In the genomic region with DNA sequence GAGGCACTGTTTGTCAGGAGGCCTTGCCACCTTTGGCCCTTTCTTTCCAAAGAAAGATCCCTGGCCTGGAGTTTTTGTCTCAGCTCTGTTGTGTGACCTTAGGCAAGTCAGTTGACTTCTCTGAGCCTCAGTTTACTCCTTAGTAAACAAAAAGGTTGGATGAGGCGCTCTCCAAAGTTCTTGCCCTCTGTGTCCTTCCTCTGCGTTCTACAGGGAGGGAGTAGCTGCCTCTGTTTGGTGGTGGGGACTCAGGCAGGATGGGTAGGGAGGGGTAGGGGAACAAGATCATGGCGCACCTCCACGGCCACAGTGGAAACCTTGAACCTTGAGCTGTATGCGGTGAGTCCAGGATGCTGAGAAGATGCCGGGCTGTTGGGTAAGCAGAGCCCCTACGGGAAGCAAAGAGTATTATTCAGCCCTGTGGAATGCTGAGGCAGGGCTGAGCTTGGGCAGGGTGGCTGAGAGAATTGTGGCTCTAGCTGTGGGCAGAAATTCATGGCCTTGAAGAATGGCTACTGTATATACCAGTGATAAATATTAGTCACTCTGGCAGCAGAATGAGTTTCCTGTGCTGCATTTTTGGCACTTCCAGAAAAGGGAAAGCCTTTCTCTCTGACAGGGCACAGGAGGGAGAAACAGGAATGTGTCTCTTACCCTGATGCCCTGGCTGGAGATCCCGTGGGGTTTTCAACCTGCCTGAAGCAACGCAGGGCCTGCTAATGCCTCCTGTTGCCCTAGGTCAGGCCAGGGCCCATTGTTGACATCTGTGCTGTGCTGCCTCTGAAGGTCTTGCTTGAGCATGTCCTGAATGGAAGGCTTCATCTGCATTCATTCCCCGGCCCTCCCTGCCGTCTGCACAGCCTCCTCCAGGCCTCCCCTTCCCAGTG, we compare ENCODE assay signal across 1 cellular context.
TF ChIP-seq lines count a peak whose summit lies in the region.

No MANE protein-coding gene starts in this region.

TF ChIP-seq in HepG2, 621 proteins besides CTCF, POLR2A, EP300 and RAD21 (continued from another document and continues in another):
- TF ChIP-seq, protein P1, sequence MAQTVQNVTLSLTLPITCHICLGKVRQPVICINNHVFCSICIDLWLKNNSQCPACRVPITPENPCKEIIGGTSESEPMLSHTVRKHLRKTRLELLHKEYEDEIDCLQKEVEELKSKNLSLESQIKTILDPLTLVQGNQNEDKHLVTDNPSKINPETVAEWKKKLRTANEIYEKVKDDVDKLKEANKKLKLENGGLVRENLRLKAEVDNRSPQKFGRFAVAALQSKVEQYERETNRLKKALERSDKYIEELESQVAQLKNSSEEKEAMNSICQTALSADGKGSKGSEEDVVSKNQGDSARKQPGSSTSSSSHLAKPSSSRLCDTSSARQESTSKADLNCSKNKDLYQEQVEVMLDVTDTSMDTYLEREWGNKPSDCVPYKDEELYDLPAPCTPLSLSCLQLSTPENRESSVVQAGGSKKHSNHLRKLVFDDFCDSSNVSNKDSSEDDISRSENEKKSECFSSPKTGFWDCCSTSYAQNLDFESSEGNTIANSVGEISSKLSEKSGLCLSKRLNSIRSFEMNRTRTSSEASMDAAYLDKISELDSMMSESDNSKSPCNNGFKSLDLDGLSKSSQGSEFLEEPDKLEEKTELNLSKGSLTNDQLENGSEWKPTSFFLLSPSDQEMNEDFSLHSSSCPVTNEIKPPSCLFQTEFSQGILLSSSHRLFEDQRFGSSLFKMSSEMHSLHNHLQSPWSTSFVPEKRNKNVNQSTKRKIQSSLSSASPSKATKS (CRISPR knock-in tag; IDR thresholded peaks at IDR 0.05): no peak
- TF ChIP-seq ZNF354B (CRISPR knock-in tag; IDR thresholded peaks at IDR 0.05): 0 out of 2 replicates have a peak, but pooled peaks have one; percentile 49
- TF ChIP-seq HOXA9 (CRISPR knock-in tag; IDR thresholded peaks at IDR 0.05; ENCODE audit: borderline replicate concordance): no peak
- TF ChIP-seq RARG (CRISPR knock-in tag; IDR thresholded peaks at IDR 0.05; ENCODE audit: low read depth): no peak
- TF ChIP-seq, protein P2, sequence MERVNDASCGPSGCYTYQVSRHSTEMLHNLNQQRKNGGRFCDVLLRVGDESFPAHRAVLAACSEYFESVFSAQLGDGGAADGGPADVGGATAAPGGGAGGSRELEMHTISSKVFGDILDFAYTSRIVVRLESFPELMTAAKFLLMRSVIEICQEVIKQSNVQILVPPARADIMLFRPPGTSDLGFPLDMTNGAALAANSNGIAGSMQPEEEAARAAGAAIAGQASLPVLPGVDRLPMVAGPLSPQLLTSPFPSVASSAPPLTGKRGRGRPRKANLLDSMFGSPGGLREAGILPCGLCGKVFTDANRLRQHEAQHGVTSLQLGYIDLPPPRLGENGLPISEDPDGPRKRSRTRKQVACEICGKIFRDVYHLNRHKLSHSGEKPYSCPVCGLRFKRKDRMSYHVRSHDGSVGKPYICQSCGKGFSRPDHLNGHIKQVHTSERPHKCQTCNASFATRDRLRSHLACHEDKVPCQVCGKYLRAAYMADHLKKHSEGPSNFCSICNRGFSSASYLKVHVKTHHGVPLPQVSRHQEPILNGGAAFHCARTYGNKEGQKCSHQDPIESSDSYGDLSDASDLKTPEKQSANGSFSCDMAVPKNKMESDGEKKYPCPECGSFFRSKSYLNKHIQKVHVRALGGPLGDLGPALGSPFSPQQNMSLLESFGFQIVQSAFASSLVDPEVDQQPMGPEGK (CRISPR knock-in tag; IDR thresholded peaks at IDR 0.05): peak; percentile 89
- TF ChIP-seq ISL2 (CRISPR knock-in tag; IDR thresholded peaks at IDR 0.05): peak; percentile 55; the same call in 1 of the 2 replicates
- no peak for TF ChIP-seq SOX6 (IDR thresholded peaks at IDR 0.05)
- peak; percentile 89 for TF ChIP-seq SOX6 (CRISPR knock-in tag; IDR thresholded peaks at IDR 0.05)
- TF ChIP-seq NCOA1 (CRISPR knock-in tag; IDR thresholded peaks at IDR 0.05): no peak
- peak; percentile 75 for TF ChIP-seq KDM6A (CRISPR knock-in tag; IDR thresholded peaks at IDR 0.05; ENCODE audit: low read depth)
- 0 out of 2 replicates have a peak, but pooled peaks have one; percentile 56 for TF ChIP-seq THAP11 (CRISPR knock-in tag; IDR thresholded peaks at IDR 0.05)
- TF ChIP-seq, protein P3, sequence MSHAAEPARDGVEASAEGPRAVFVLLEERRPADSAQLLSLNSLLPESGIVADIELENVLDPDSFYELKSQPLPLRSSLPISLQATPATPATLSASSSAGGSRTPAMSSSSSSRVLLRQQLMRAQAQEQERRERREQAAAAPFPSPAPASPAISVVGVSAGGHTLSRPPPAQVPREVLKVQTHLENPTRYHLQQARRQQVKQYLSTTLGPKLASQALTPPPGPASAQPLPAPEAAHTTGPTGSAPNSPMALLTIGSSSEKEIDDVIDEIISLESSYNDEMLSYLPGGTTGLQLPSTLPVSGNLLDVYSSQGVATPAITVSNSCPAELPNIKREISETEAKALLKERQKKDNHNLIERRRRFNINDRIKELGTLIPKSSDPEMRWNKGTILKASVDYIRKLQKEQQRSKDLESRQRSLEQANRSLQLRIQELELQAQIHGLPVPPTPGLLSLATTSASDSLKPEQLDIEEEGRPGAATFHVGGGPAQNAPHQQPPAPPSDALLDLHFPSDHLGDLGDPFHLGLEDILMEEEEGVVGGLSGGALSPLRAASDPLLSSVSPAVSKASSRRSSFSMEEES (CRISPR knock-in tag; IDR thresholded peaks at IDR 0.05): peak; percentile 27; the same call in 1 of the 2 replicates
- TF ChIP-seq DMAP1 (CRISPR knock-in tag; IDR thresholded peaks at IDR 0.05): no peak
- TF ChIP-seq, protein P4, sequence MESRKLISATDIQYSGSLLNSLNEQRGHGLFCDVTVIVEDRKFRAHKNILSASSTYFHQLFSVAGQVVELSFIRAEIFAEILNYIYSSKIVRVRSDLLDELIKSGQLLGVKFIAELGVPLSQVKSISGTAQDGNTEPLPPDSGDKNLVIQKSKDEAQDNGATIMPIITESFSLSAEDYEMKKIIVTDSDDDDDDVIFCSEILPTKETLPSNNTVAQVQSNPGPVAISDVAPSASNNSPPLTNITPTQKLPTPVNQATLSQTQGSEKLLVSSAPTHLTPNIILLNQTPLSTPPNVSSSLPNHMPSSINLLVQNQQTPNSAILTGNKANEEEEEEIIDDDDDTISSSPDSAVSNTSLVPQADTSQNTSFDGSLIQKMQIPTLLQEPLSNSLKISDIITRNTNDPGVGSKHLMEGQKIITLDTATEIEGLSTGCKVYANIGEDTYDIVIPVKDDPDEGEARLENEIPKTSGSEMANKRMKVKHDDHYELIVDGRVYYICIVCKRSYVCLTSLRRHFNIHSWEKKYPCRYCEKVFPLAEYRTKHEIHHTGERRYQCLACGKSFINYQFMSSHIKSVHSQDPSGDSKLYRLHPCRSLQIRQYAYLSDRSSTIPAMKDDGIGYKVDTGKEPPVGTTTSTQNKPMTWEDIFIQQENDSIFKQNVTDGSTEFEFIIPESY (CRISPR knock-in tag; IDR thresholded peaks at IDR 0.05): peak; percentile 65
- 0 out of 2 replicates have a peak, but pooled peaks have one; percentile 36 for TF ChIP-seq PHF8 (CRISPR knock-in tag; IDR thresholded peaks at IDR 0.05)
- 0 out of 2 replicates have a peak, but pooled peaks have one; percentile 58 for TF ChIP-seq ZFP37 (CRISPR knock-in tag; IDR thresholded peaks at IDR 0.05; ENCODE audit: borderline replicate concordance)
- TF ChIP-seq CREM (IDR thresholded peaks at IDR 0.05): peak; percentile 55
- TF ChIP-seq CREM (CRISPR knock-in tag; IDR thresholded peaks at IDR 0.05): no peak
- TF ChIP-seq, protein P5, sequence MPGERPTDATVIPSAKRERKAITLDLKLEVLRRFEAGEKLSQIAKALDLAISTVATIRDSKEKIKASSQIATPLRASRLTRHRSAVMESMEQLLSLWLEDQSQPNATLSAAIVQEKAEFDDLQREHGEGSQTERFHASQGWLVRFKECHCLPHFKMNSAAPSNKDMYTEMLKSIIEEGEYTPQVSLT (CRISPR knock-in tag; IDR thresholded peaks at IDR 0.05; ENCODE audit: borderline replicate concordance, low read depth): no peak
- TF ChIP-seq MZF1 (CRISPR knock-in tag; IDR thresholded peaks at IDR 0.05; ENCODE audit: borderline replicate concordance): peak; percentile 81; the same call in 1 of the 2 replicates
- TF ChIP-seq, protein P6, sequence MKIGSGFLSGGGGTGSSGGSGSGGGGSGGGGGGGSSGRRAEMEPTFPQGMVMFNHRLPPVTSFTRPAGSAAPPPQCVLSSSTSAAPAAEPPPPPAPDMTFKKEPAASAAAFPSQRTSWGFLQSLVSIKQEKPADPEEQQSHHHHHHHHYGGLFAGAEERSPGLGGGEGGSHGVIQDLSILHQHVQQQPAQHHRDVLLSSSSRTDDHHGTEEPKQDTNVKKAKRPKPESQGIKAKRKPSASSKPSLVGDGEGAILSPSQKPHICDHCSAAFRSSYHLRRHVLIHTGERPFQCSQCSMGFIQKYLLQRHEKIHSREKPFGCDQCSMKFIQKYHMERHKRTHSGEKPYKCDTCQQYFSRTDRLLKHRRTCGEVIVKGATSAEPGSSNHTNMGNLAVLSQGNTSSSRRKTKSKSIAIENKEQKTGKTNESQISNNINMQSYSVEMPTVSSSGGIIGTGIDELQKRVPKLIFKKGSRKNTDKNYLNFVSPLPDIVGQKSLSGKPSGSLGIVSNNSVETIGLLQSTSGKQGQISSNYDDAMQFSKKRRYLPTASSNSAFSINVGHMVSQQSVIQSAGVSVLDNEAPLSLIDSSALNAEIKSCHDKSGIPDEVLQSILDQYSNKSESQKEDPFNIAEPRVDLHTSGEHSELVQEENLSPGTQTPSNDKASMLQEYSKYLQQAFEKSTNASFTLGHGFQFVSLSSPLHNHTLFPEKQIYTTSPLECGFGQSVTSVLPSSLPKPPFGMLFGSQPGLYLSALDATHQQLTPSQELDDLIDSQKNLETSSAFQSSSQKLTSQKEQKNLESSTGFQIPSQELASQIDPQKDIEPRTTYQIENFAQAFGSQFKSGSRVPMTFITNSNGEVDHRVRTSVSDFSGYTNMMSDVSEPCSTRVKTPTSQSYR (CRISPR knock-in tag; IDR thresholded peaks at IDR 0.05; ENCODE audit: borderline replicate concordance): peak; percentile 70; the same call in 1 of the 2 replicates
- TF ChIP-seq, protein P7, sequence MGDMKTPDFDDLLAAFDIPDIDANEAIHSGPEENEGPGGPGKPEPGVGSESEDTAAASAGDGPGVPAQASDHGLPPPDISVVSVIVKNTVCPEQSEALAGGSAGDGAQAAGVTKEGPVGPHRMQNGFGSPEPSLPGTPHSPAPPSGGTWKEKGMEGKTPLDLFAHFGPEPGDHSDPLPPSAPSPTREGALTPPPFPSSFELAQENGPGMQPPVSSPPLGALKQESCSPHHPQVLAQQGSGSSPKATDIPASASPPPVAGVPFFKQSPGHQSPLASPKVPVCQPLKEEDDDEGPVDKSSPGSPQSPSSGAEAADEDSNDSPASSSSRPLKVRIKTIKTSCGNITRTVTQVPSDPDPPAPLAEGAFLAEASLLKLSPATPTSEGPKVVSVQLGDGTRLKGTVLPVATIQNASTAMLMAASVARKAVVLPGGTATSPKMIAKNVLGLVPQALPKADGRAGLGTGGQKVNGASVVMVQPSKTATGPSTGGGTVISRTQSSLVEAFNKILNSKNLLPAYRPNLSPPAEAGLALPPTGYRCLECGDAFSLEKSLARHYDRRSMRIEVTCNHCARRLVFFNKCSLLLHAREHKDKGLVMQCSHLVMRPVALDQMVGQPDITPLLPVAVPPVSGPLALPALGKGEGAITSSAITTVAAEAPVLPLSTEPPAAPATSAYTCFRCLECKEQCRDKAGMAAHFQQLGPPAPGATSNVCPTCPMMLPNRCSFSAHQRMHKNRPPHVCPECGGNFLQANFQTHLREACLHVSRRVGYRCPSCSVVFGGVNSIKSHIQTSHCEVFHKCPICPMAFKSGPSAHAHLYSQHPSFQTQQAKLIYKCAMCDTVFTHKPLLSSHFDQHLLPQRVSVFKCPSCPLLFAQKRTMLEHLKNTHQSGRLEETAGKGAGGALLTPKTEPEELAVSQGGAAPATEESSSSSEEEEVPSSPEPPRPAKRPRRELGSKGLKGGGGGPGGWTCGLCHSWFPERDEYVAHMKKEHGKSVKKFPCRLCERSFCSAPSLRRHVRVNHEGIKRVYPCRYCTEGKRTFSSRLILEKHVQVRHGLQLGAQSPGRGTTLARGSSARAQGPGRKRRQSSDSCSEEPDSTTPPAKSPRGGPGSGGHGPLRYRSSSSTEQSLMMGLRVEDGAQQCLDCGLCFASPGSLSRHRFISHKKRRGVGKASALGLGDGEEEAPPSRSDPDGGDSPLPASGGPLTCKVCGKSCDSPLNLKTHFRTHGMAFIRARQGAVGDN (CRISPR knock-in tag; IDR thresholded peaks at IDR 0.05): peak; percentile 81
- peak; percentile 71; the same call in 1 of the 2 replicates for TF ChIP-seq HDAC1 (CRISPR knock-in tag; IDR thresholded peaks at IDR 0.05)
- TF ChIP-seq ZKSCAN5 (CRISPR knock-in tag; IDR thresholded peaks at IDR 0.05): no peak
- TF ChIP-seq, protein P8, sequence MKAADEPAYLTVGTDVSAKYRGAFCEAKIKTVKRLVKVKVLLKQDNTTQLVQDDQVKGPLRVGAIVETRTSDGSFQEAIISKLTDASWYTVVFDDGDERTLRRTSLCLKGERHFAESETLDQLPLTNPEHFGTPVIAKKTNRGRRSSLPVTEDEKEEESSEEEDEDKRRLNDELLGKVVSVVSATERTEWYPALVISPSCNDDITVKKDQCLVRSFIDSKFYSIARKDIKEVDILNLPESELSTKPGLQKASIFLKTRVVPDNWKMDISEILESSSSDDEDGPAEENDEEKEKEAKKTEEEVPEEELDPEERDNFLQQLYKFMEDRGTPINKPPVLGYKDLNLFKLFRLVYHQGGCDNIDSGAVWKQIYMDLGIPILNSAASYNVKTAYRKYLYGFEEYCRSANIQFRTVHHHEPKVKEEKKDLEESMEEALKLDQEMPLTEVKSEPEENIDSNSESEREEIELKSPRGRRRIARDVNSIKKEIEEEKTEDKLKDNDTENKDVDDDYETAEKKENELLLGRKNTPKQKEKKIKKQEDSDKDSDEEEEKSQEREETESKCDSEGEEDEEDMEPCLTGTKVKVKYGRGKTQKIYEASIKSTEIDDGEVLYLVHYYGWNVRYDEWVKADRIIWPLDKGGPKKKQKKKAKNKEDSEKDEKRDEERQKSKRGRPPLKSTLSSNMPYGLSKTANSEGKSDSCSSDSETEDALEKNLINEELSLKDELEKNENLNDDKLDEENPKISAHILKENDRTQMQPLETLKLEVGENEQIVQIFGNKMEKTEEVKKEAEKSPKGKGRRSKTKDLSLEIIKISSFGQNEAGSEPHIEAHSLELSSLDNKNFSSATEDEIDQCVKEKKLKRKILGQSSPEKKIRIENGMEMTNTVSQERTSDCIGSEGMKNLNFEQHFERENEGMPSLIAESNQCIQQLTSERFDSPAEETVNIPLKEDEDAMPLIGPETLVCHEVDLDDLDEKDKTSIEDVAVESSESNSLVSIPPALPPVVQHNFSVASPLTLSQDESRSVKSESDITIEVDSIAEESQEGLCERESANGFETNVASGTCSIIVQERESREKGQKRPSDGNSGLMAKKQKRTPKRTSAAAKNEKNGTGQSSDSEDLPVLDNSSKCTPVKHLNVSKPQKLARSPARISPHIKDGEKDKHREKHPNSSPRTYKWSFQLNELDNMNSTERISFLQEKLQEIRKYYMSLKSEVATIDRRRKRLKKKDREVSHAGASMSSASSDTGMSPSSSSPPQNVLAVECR (CRISPR knock-in tag; IDR thresholded peaks at IDR 0.05; ENCODE audit: borderline replicate concordance): peak; percentile 58; the same call in 1 of the 2 replicates
- TF ChIP-seq NR2C2 (CRISPR knock-in tag; IDR thresholded peaks at IDR 0.05; ENCODE audit: borderline replicate concordance): peak; percentile 64; the same call in 1 of the 2 replicates
- peak; percentile 25; the same call in 1 of the 2 replicates for TF ChIP-seq PPARG (CRISPR knock-in tag; conservative IDR thresholded peaks at IDR 0.05)
